ENCODE assay signal across 1 cellular context in the genomic region with DNA sequence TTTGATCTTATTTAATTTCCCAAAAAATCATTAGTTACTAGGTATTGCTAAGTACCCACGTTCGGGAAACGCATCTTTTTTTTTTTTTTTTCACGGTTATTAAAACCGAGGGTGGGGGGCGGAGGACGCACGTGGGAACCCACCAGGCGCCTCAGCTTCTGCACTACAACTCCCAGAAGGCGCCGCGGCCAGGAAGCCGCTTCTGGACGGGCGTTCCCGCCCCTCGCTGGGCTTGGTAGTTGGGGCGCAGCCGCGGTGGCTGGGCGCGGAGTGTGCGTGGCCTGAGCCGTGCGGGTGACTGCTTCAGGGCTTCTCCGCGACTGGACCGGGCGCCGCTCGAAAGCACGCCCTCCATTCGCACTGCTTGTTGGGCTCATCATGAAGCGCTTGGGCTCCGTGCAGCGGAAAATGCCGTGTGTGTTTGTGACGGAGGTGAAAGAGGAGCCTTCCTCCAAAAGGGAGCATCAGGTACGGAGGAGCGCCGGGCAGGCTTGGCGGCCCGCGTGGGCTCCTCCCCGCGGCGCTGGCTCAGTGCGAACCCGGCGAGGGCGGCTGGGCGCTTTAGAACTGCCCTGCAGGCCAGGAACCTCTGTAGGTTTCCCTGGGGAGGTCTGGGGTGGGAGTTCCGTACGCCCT.
TF ChIP-seq lines count a peak whose summit lies in the region.

No MANE protein-coding gene starts in this region.

TF ChIP-seq in HepG2, 621 proteins besides CTCF, POLR2A, EP300 and RAD21 (continued from another document and continues in another):
- TF ChIP-seq, protein P1, sequence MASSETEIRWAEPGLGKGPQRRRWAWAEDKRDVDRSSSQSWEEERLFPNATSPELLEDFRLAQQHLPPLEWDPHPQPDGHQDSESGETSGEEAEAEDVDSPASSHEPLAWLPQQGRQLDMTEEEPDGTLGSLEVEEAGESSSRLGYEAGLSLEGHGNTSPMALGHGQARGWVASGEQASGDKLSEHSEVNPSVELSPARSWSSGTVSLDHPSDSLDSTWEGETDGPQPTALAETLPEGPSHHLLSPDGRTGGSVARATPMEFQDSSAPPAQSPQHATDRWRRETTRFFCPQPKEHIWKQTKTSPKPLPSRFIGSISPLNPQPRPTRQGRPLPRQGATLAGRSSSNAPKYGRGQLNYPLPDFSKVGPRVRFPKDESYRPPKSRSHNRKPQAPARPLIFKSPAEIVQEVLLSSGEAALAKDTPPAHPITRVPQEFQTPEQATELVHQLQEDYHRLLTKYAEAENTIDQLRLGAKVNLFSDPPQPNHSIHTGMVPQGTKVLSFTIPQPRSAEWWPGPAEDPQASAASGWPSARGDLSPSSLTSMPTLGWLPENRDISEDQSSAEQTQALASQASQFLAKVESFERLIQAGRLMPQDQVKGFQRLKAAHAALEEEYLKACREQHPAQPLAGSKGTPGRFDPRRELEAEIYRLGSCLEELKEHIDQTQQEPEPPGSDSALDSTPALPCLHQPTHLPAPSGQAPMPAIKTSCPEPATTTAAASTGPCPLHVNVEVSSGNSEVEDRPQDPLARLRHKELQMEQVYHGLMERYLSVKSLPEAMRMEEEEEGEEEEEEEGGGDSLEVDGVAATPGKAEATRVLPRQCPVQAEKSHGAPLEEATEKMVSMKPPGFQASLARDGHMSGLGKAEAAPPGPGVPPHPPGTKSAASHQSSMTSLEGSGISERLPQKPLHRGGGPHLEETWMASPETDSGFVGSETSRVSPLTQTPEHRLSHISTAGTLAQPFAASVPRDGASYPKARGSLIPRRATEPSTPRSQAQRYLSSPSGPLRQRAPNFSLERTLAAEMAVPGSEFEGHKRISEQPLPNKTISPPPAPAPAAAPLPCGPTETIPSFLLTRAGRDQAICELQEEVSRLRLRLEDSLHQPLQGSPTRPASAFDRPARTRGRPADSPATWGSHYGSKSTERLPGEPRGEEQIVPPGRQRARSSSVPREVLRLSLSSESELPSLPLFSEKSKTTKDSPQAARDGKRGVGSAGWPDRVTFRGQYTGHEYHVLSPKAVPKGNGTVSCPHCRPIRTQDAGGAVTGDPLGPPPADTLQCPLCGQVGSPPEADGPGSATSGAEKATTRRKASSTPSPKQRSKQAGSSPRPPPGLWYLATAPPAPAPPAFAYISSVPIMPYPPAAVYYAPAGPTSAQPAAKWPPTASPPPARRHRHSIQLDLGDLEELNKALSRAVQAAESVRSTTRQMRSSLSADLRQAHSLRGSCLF (CRISPR knock-in tag; IDR thresholded peaks at IDR 0.05; ENCODE audit: borderline replicate concordance) = no peak
- TF ChIP-seq, protein P2, sequence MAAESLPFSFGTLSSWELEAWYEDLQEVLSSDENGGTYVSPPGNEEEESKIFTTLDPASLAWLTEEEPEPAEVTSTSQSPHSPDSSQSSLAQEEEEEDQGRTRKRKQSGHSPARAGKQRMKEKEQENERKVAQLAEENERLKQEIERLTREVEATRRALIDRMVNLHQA (CRISPR knock-in tag; IDR thresholded peaks at IDR 0.05) = no peak
- TF ChIP-seq LCORL (IDR thresholded peaks at IDR 0.05) (no peak), LCORL (CRISPR knock-in tag; IDR thresholded peaks at IDR 0.05) (peak; percentile 58; the same call in 1 of the 2 replicates), PAX8 (CRISPR knock-in tag; IDR thresholded peaks at IDR 0.05; ENCODE audit: borderline replicate concordance) (no peak), ZNF33A (CRISPR knock-in tag; IDR thresholded peaks at IDR 0.05; ENCODE audit: borderline replicate concordance) (0 out of 2 replicates have a peak, but pooled peaks have one; percentile 28), ZNF737 (CRISPR knock-in tag; IDR thresholded peaks at IDR 0.05; ENCODE audit: borderline replicate concordance) (0 out of 2 replicates have a peak, but pooled peaks have one; percentile 34), ZSCAN29 (CRISPR knock-in tag; conservative IDR thresholded peaks at IDR 0.05) (no peak), RFX5 (IDR thresholded peaks at IDR 0.05; ENCODE audit: low read depth, low read length) (no peak), ZNF367 (CRISPR knock-in tag; IDR thresholded peaks at IDR 0.05; ENCODE audit: borderline replicate concordance) (0 out of 2 replicates have a peak, but pooled peaks have one; percentile 25), ZNF891 (CRISPR knock-in tag; IDR thresholded peaks at IDR 0.05) (peak; percentile 93), ISL2 (CRISPR knock-in tag; IDR thresholded peaks at IDR 0.05) (peak; percentile 70), ZFP82 (CRISPR knock-in tag; IDR thresholded peaks at IDR 0.05; ENCODE audit: borderline replicate concordance) (peak; percentile 82; the same call in 1 of the 2 replicates), KDM6A (CRISPR knock-in tag; IDR thresholded peaks at IDR 0.05; ENCODE audit: low read depth) (no peak), ZNF234 (CRISPR knock-in tag; conservative IDR thresholded peaks at IDR 0.05) (0 out of 2 replicates have a peak, but pooled peaks have one; percentile 46), NCOA1 (CRISPR knock-in tag; IDR thresholded peaks at IDR 0.05) (no peak), HHEX (CRISPR knock-in tag; IDR thresholded peaks at IDR 0.05) (no peak), YY1 (IDR thresholded peaks at IDR 0.05; ENCODE audit: insufficient read depth, insufficient replicate concordance, low read depth, low read length) (peak; percentile 60), ASH2L (IDR thresholded peaks at IDR 0.05; ENCODE audit: insufficient read length, low read depth, low read length) (peak; percentile 92), PHF5A (CRISPR knock-in tag; IDR thresholded peaks at IDR 0.05; ENCODE audit: low read depth, unreplicated experiment) (no peak), ZNF678 (CRISPR knock-in tag; IDR thresholded peaks at IDR 0.05) (0 out of 2 replicates have a peak, but pooled peaks have one; percentile 24), ZNF772 (CRISPR knock-in tag; IDR thresholded peaks at IDR 0.05) (peak; percentile 80), NFKB2 (CRISPR knock-in tag; IDR thresholded peaks at IDR 0.05; ENCODE audit: borderline replicate concordance) (peak; percentile 79; the same call in 1 of the 2 replicates), HOXA7 (CRISPR knock-in tag; IDR thresholded peaks at IDR 0.05) (no peak), TAF15 (IDR thresholded peaks at IDR 0.05; ENCODE audit: low read depth, low read length, poor library complexity, severe bottlenecking) (no peak), GATAD2A (CRISPR knock-in tag; IDR thresholded peaks at IDR 0.05) (peak; percentile 51; the same call in 1 of the 2 replicates), FOXK1 (CRISPR knock-in tag; IDR thresholded peaks at IDR 0.05; ENCODE audit: borderline replicate concordance, low read depth) (no peak), ZNF232 (CRISPR knock-in tag; IDR thresholded peaks at IDR 0.05; ENCODE audit: borderline replicate concordance) (no peak), ZMYM2 (CRISPR knock-in tag; IDR thresholded peaks at IDR 0.05) (no peak), ZNF629 (CRISPR knock-in tag; conservative IDR thresholded peaks at IDR 0.05) (no peak), ZNF160 (CRISPR knock-in tag; IDR thresholded peaks at IDR 0.05) (peak; percentile 61; the same call in 1 of the 2 replicates), FOSL2 (CRISPR knock-in tag; IDR thresholded peaks at IDR 0.05) (peak; percentile 43; the same call in 1 of the 2 replicates), EHMT2 (IDR thresholded peaks at IDR 0.05; ENCODE audit: borderline replicate concordance, low read depth, low read length) (no peak), PCBP1 (IDR thresholded peaks at IDR 0.05; ENCODE audit: borderline replicate concordance, low read depth, low read length) (no peak), ZFP62 (CRISPR knock-in tag; IDR thresholded peaks at IDR 0.05) (no peak), SRSF4 (IDR thresholded peaks at IDR 0.05; ENCODE audit: low read depth, low read length, poor library complexity, severe bottlenecking) (no peak), ZNF557 (CRISPR knock-in tag; IDR thresholded peaks at IDR 0.05) (no peak), ZNF34 (CRISPR knock-in tag; IDR thresholded peaks at IDR 0.05; ENCODE audit: borderline replicate concordance) (no peak), ZNF383 (CRISPR knock-in tag; IDR thresholded peaks at IDR 0.05; ENCODE audit: borderline replicate concordance) (no peak), FOXJ3 (CRISPR knock-in tag; IDR thresholded peaks at IDR 0.05; ENCODE audit: borderline replicate concordance) (no peak), ZFX (CRISPR knock-in tag; IDR thresholded peaks at IDR 0.05; ENCODE audit: low read depth) (peak; percentile 92), ZNF224 (CRISPR knock-in tag; IDR thresholded peaks at IDR 0.05) (peak; percentile 89; the same call in 1 of the 2 replicates), ZFP36L2 (CRISPR knock-in tag; IDR thresholded peaks at IDR 0.05) (no peak), ZNF768 (CRISPR knock-in tag; IDR thresholded peaks at IDR 0.05) (peak; percentile 73), ZNF296 (CRISPR knock-in tag; conservative IDR thresholded peaks at IDR 0.05) (no peak), PHF20 (CRISPR knock-in tag; IDR thresholded peaks at IDR 0.05) (peak; percentile 65), MXD4 (CRISPR knock-in tag; IDR thresholded peaks at IDR 0.05) (peak; percentile 67; the same call in 1 of the 2 replicates), ZNF484 (CRISPR knock-in tag; IDR thresholded peaks at IDR 0.05; ENCODE audit: borderline replicate concordance, low read depth) (no peak), RBM22 (optimal IDR thresholded peaks at IDR 0.05; ENCODE audit: low read length) (no peak), NR3C1 (CRISPR knock-in tag; IDR thresholded peaks at IDR 0.05) (no peak), ZNF543 (CRISPR knock-in tag; IDR thresholded peaks at IDR 0.05) (no peak), IRX3 (CRISPR knock-in tag; IDR thresholded peaks at IDR 0.05; ENCODE audit: borderline replicate concordance, low read depth) (no peak), POLR2AphosphoS5 (IDR thresholded peaks at IDR 0.05; ENCODE audit: low read depth, low read length) (peak; percentile 95), ZNF776 (CRISPR knock-in tag; IDR thresholded peaks at IDR 0.05) (no peak), ZSCAN9 (CRISPR knock-in tag; IDR thresholded peaks at IDR 0.05; ENCODE audit: borderline replicate concordance) (no peak; the same call in 1 of the 2 replicates)
- TF ChIP-seq, protein P3, sequence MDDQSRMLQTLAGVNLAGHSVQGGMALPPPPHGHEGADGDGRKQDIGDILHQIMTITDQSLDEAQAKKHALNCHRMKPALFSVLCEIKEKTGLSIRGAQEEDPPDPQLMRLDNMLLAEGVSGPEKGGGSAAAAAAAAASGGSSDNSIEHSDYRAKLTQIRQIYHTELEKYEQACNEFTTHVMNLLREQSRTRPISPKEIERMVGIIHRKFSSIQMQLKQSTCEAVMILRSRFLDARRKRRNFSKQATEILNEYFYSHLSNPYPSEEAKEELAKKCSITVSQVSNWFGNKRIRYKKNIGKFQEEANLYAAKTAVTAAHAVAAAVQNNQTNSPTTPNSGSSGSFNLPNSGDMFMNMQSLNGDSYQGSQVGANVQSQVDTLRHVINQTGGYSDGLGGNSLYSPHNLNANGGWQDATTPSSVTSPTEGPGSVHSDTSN (CRISPR knock-in tag; IDR thresholded peaks at IDR 0.05; ENCODE audit: borderline replicate concordance) = no peak
- TF ChIP-seq, protein P4, sequence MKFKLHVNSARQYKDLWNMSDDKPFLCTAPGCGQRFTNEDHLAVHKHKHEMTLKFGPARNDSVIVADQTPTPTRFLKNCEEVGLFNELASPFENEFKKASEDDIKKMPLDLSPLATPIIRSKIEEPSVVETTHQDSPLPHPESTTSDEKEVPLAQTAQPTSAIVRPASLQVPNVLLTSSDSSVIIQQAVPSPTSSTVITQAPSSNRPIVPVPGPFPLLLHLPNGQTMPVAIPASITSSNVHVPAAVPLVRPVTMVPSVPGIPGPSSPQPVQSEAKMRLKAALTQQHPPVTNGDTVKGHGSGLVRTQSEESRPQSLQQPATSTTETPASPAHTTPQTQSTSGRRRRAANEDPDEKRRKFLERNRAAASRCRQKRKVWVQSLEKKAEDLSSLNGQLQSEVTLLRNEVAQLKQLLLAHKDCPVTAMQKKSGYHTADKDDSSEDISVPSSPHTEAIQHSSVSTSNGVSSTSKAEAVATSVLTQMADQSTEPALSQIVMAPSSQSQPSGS (CRISPR knock-in tag; IDR thresholded peaks at IDR 0.05) = peak; percentile 52; the same call in 1 of the 2 replicates
- TF ChIP-seq, protein P5, sequence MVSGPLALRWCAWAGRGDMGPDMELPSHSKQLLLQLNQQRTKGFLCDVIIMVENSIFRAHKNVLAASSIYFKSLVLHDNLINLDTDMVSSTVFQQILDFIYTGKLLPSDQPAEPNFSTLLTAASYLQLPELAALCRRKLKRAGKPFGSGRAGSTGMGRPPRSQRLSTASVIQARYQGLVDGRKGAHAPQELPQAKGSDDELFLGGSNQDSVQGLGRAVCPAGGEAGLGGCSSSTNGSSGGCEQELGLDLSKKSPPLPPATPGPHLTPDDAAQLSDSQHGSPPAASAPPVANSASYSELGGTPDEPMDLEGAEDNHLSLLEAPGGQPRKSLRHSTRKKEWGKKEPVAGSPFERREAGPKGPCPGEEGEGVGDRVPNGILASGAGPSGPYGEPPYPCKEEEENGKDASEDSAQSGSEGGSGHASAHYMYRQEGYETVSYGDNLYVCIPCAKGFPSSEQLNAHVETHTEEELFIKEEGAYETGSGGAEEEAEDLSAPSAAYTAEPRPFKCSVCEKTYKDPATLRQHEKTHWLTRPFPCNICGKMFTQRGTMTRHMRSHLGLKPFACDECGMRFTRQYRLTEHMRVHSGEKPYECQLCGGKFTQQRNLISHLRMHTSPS (CRISPR knock-in tag; IDR thresholded peaks at IDR 0.05; ENCODE audit: low read depth) = peak; percentile 26; the same call in 1 of the 2 replicates
- TF ChIP-seq, protein P6, sequence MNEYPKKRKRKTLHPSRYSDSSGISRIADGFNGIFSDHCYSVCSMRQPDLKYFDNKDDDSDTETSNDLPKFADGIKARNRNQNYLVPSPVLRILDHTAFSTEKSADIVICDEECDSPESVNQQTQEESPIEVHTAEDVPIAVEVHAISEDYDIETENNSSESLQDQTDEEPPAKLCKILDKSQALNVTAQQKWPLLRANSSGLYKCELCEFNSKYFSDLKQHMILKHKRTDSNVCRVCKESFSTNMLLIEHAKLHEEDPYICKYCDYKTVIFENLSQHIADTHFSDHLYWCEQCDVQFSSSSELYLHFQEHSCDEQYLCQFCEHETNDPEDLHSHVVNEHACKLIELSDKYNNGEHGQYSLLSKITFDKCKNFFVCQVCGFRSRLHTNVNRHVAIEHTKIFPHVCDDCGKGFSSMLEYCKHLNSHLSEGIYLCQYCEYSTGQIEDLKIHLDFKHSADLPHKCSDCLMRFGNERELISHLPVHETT (CRISPR knock-in tag; conservative IDR thresholded peaks at IDR 0.05) = 0 out of 2 replicates have a peak, but pooled peaks have one; percentile 50
- TF ChIP-seq, protein P7, sequence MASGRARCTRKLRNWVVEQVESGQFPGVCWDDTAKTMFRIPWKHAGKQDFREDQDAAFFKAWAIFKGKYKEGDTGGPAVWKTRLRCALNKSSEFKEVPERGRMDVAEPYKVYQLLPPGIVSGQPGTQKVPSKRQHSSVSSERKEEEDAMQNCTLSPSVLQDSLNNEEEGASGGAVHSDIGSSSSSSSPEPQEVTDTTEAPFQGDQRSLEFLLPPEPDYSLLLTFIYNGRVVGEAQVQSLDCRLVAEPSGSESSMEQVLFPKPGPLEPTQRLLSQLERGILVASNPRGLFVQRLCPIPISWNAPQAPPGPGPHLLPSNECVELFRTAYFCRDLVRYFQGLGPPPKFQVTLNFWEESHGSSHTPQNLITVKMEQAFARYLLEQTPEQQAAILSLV (CRISPR knock-in tag; IDR thresholded peaks at IDR 0.05; ENCODE audit: borderline replicate concordance) = peak; percentile 81; the same call in 1 of the 2 replicates
